Comparison of ENCODE assay signal across 22 cellular contexts in the genomic region with DNA sequence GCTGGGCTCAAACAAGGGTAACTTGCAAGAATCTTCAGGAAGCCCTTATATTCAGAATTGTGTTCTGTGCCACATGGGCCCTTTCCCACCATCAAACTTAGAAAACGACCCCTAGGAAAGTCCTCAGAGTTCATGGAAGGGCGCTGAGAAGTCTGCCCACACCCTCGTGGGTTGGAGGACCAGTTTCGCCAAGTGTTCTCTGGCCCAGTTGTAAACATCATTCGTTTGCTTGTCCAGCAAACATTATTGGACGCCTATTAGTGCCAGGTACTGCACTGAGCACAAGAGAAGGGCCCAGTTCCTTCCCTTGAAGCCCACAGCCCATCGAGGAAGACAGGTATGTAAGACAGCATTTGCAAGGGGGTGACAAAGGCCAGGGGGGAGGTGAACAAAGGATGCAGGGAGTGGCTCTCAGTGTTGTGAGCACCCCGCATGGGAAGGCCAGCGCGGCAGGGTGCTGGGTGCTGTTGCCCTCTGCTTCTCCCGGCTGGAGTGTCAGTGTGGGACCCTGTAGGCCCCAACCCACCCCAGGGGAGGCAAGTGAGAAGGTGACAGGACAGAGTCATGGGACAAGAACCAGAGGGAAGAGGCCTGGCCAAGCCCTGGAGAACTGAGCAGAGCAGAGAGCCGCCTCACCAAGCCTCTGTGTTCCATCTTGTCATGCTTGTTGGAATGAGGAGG.
DNase-seq lines count a peak whose midpoint lies in the region; ATAC-seq and TF ChIP-seq lines count a peak whose summit lies in the region.
"Had no signal": no experiment of that assay in that cellular context is flagged by ENCODE, and none has a peak within 500 bp of the region (broad histone marks: within the 10 kb centered on the region; RNA-seq: fewer than 3 reads in every experiment).

No MANE protein-coding gene starts in this region.

- peaks cover 20% of the 10 kb centered on the region for H3K36me3 Mint-ChIP-seq in activated CD4-positive, alpha-beta T cell treated with anti-CD3 and anti-CD28 coated beads for 36 hours (ENCODE audit: low read depth)
- peaks cover 9% of the 10 kb centered on the region for H3K36me3 Mint-ChIP-seq in activated CD4-positive, alpha-beta memory T cell treated with anti-CD3 and anti-CD28 coated beads for 36 hours
- peaks cover 0 to 4% (median 0%) of the 10 kb centered on the region in 3 donors for H3K36me3 Mint-ChIP-seq in naive thymus-derived CD8-positive, alpha-beta T cell

- no peak for DNase-seq in activated CD4-positive, alpha-beta T cell treated with anti-CD3 and anti-CD28 coated beads for 36 hours
- no peak for DNase-seq in activated CD4-positive, alpha-beta T cell treated with anti-CD3 and anti-CD28 coated beads, Interleukin-2, amount 50 U/mL, for 1 hour
- DNase-seq in activated CD4-positive, alpha-beta memory T cell treated with anti-CD3 and anti-CD28 coated beads for 36 hours: no peak
- peak in 1 of 10 donors; percentile 46 for DNase-seq in naive thymus-derived CD8-positive, alpha-beta T cell
- no peak for DNase-seq in NCI-H524 (lab: John Stamatoyannopoulos, UW)
- DNase-seq: activated gamma-delta T cell treated with Interleukin-2 at 50 U/mL for 16 hours; AML-193; KG1; NCI-H1694 treated with DMSO at 0.1 percent for 48 hours; NCI-H69; stimulated activated naive CD4-positive, alpha-beta T cell treated with Interleukin-2 at 50 U/mL for 16 hours; T1000 had no signal

- no peak for TF ChIP-seq CTCF in C4-2B (conservative IDR thresholded peaks at IDR 0.05)

- POLR2A ChIA-PET in activated CD4-positive, alpha-beta T cell treated with anti-CD3 and anti-CD28 coated beads for 36 hours (lab: Charles Lee): no interaction called here
- POLR2A ChIA-PET in activated CD4-positive, alpha-beta memory T cell treated with anti-CD3 and anti-CD28 coated beads for 36 hours (lab: Charles Lee): no interaction called here
- POLR2A ChIA-PET in naive thymus-derived CD8-positive, alpha-beta T cell (lab: Charles Lee): interaction anchor here (1.0 to 2.0 kb wide), 4 partner anchors 9 to 35 kb away, joined by 3 to 7 read pairs (median 4); no protein-coding TSS in a partner anchor

- peak overlapping the region; percentile 70 for H3K27ac Mint-ChIP-seq in activated CD4-positive, alpha-beta T cell treated with anti-CD3 and anti-CD28 coated beads for 36 hours
- H3K27ac Mint-ChIP-seq in activated CD4-positive, alpha-beta memory T cell treated with anti-CD3 and anti-CD28 coated beads for 36 hours: peak overlapping the region; percentile 42
- H3K27ac Mint-ChIP-seq in naive thymus-derived CD8-positive, alpha-beta T cell: peak overlapping the region; percentile 92 to 99 (median 96)
- H3K27ac Mint-ChIP-seq: GM23338, neural progenitor cell had no signal

- peak overlapping the region; percentile 96 for H3K27ac ChIP-seq in C4-2B
- H3K27ac ChIP-seq: epithelial cell of prostate, neural progenitor cell, RWPE1, tibial artery had no signal

- H3K9me3 Mint-ChIP-seq in activated CD4-positive, alpha-beta T cell treated with anti-CD3 and anti-CD28 coated beads for 36 hours (ENCODE audit: low read depth): peaks cover 8% of the 10 kb centered on the region
- H3K9me3 Mint-ChIP-seq in activated CD4-positive, alpha-beta memory T cell treated with anti-CD3 and anti-CD28 coated beads for 36 hours: peaks cover 13% of the 10 kb centered on the region
- peaks cover 0 to 7% (median 0%) of the 10 kb centered on the region in 9 donors for H3K9me3 Mint-ChIP-seq in naive thymus-derived CD8-positive, alpha-beta T cell

- H3K27me3 Mint-ChIP-seq in activated CD4-positive, alpha-beta T cell treated with anti-CD3 and anti-CD28 coated beads for 36 hours: no peaks in the 10 kb centered on the region
- no peaks in the 10 kb centered on the region for H3K27me3 Mint-ChIP-seq in activated CD4-positive, alpha-beta memory T cell treated with anti-CD3 and anti-CD28 coated beads for 36 hours
- H3K27me3 Mint-ChIP-seq in naive thymus-derived CD8-positive, alpha-beta T cell: no peaks in the 10 kb centered on the region

- H3K4me1 Mint-ChIP-seq in activated CD4-positive, alpha-beta T cell treated with anti-CD3 and anti-CD28 coated beads for 36 hours: peaks cover 94% of the 10 kb centered on the region
- H3K4me1 Mint-ChIP-seq in activated CD4-positive, alpha-beta memory T cell treated with anti-CD3 and anti-CD28 coated beads for 36 hours (ENCODE audit: low read depth): peaks cover 86% of the 10 kb centered on the region
- H3K4me1 Mint-ChIP-seq in naive thymus-derived CD8-positive, alpha-beta T cell: peaks cover 61 to 99% (median 97%) of the 10 kb centered on the region in 4 donors

- no peak for ATAC-seq in activated CD4-positive, alpha-beta T cell treated with anti-CD3 and anti-CD28 coated beads for 36 hours
- ATAC-seq in naive thymus-derived CD8-positive, alpha-beta T cell: no peak
- ATAC-seq in GM19455 (IDR thresholded peaks at IDR 0.05; ENCODE audit: unreplicated experiment) (no peak), GM19395 (IDR thresholded peaks at IDR 0.05; ENCODE audit: unreplicated experiment) (no peak)
- ATAC-seq: activated CD4-positive, CD25-positive, alpha-beta regulatory T cell treated with anti-CD3 and anti-CD28 coated beads, Interleukin-2, amount 50 U/mL, for 24 hours; GM23338; SK-N-SH treated with all-trans-retinoic acid at 6 μM for 48 hours had no signal

- no peak overlapping the region for H3K4me3 Mint-ChIP-seq in activated CD4-positive, alpha-beta T cell treated with anti-CD3 and anti-CD28 coated beads for 36 hours
- no peak overlapping the region for H3K4me3 Mint-ChIP-seq in activated CD4-positive, alpha-beta memory T cell treated with anti-CD3 and anti-CD28 coated beads for 36 hours
- peak overlapping the region; percentile 68 to 90 (median 84) for H3K4me3 Mint-ChIP-seq in naive thymus-derived CD8-positive, alpha-beta T cell
- H3K4me3 Mint-ChIP-seq: GM23338, neural progenitor cell had no signal

- intact Hi-C loops in activated CD4-positive, alpha-beta T cell treated with anti-CD3 and anti-CD28 coated beads for 36 hours (cut with DNase I, micrococcal nuclease): loop anchor here in 1 of 2 experiments (5.0 to 10.0 kb wide), 3 partner anchors 291 to 536 kb away; a partner anchor contains a TSS
- intact Hi-C loops in activated CD4-positive, alpha-beta memory T cell treated with anti-CD3 and anti-CD28 coated beads for 36 hours (cut with micrococcal nuclease): loop anchor here (5.0 to 10.0 kb wide), 2 partner anchors 291 to 534 kb away; a partner anchor contains a TSS

- CTCF ChIA-PET in activated CD4-positive, alpha-beta T cell treated with anti-CD3 and anti-CD28 coated beads for 36 hours (lab: Charles Lee): interaction anchor here (1.0 to 4.1 kb wide), 3 partner anchors 9 to 19 kb away, joined by 3 to 17 read pairs (median 3); no protein-coding TSS in a partner anchor
- CTCF ChIA-PET in activated CD4-positive, alpha-beta memory T cell treated with anti-CD3 and anti-CD28 coated beads for 36 hours (lab: Charles Lee): no interaction called here

Comparison
In these comparisons a context has a peak if more than half of its experiments do, and no peak if none do; other contexts are left out.
1. H3K27ac Mint-ChIP-seq: peak in every context shown above with its lines; median percentile 96 in naive thymus-derived CD8-positive, alpha-beta T cell; 70 in activated CD4-positive, alpha-beta T cell treated with anti-CD3 and anti-CD28 coated beads for 36 hours; 42 in activated CD4-positive, alpha-beta memory T cell treated with anti-CD3 and anti-CD28 coated beads for 36 hours.
2. H3K4me3 Mint-ChIP-seq: peak in naive thymus-derived CD8-positive, alpha-beta T cell (10 of 10); none in activated CD4-positive, alpha-beta T cell treated with anti-CD3 and anti-CD28 coated beads for 36 hours (single experiment) and activated CD4-positive, alpha-beta memory T cell treated with anti-CD3 and anti-CD28 coated beads for 36 hours (single experiment).